8 cellular contexts compared by ENCODE assay signal in the genomic region with DNA sequence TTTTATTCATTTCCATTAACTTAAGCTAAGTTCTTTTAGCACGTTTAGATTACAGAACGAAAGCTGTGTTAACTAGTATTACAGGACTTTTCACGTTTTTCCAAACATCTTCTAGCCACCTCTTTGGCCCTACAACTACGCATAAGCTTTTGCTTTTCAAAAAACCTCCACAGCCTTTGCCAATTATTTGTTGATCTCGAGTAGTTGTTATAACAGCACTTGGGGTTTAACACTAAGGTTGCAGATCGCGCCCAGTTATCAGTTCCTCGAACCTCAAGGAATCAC. TPM values are rescaled to one million over a fixed set of nuclear protein-coding genes. Genes with fewer than 3 reads are reported as not detected.
DNase-seq lines count a peak whose midpoint lies in the region; ATAC-seq, FAIRE-seq and TF ChIP-seq lines count a peak whose summit lies in the region.

No MANE protein-coding gene starts in this region.

- H3K36me3 ChIP-seq in small intestine (ENCODE audit: control insufficient read depth in 2 of 2, insufficient read depth in 2 of 2, low read length in 2 of 2), result no peaks in the 10 kb centered on the region

- FAIRE-seq in small intestine (lab: Jason Lieb, UNC), result no peak

- TF ChIP-seq CTCF in GM12864 (IDR thresholded peaks at IDR 0.05; ENCODE audit: low read depth, low read length, missing control alignments), result no peak

- H3K36me3 Mint-ChIP-seq in natural killer cell treated with Interleukin-12 subunit alpha and Interleukin-12 subunit beta and Interleukin-15 and Interleukin-18, amount 100 ng/mL, for 72 hours, result peaks cover 6% of the 10 kb centered on the region

- 3 to 9% (median 5%) methylated on average over 8 of the region's 8 CpGs for WGBS in adipose tissue, 3 donors
- WGBS in small intestine, 3 donors, result 2 to 6% (median 3%) methylated on average over 8 of the region's 8 CpGs

- peaks cover 9 to 19% of the 10 kb centered on the region in 2 donors for H3K4me1 Mint-ChIP-seq in natural killer cell treated with Interleukin-12 subunit alpha and Interleukin-12 subunit beta and Interleukin-15 and Interleukin-18, amount 100 ng/mL, for 72 hours (ENCODE audit: low read depth in 2 of 2)

- DNase-seq in GM12864 (ENCODE audit: low read depth), result no peak
- no peak for DNase-seq in small intestine
- DNase-seq in natural killer cell treated with Interleukin-12 subunit alpha and Interleukin-12 subunit beta and Interleukin-15 and Interleukin-18, amount 100 ng/mL, for 72 hours (ENCODE audit: low spot score), result no peak
- DNase-seq in C1 segment of cervical spinal cord (lab: John Stamatoyannopoulos, UW), result no peak
- DNase-seq in NCI-H2107 treated with DMSO at 0.1 percent for 48 hours (lab: John Stamatoyannopoulos, UW; ENCODE audit: unreplicated experiment), result no peak

- no peak overlapping the region for H3K4me3 Mint-ChIP-seq in natural killer cell treated with Interleukin-12 subunit alpha and Interleukin-12 subunit beta and Interleukin-15 and Interleukin-18, amount 100 ng/mL, for 72 hours

- no peak overlapping the region for H3K27ac Mint-ChIP-seq in natural killer cell treated with Interleukin-12 subunit alpha and Interleukin-12 subunit beta and Interleukin-15 and Interleukin-18, amount 100 ng/mL, for 72 hours

- no peaks in the 10 kb centered on the region for H3K27me3 Mint-ChIP-seq in natural killer cell treated with Interleukin-12 subunit alpha and Interleukin-12 subunit beta and Interleukin-15 and Interleukin-18, amount 100 ng/mL, for 72 hours

- no peaks in the 10 kb centered on the region for H3K9me3 ChIP-seq in small intestine (ENCODE audit: control insufficient read depth, low read depth)

- H3K9me3 Mint-ChIP-seq in natural killer cell treated with Interleukin-12 subunit alpha and Interleukin-12 subunit beta and Interleukin-15 and Interleukin-18, amount 100 ng/mL, for 72 hours, result no peaks in the 10 kb centered on the region

- H3K4me1 ChIP-seq in small intestine (ENCODE audit: control insufficient read depth in 2 of 2, insufficient read depth in 1 of 2, low read depth in 1 of 2, low read length in 1 of 2), result peaks cover 0 to 4% of the 10 kb centered on the region in 2 donors

- peak overlapping the region; percentile 84 for H3K4me3 ChIP-seq in GM12864 (ENCODE audit: low read depth, low read length)
- peak overlapping the region; percentile 99 for H3K4me3 ChIP-seq in iPS-11a (ENCODE audit: low read depth, low read length)
- H3K4me3 ChIP-seq in small intestine (ENCODE audit: low read depth in 1 of 2, low read length in 2 of 2), result peak overlapping the region; percentile 7 to 53

- H3K27me3 ChIP-seq in small intestine (ENCODE audit: control insufficient read depth in 2 of 2, insufficient read depth in 2 of 2, low read length in 2 of 2), result no peaks in the 10 kb centered on the region

- ATAC-seq in natural killer cell treated with Interleukin-12 subunit alpha and Interleukin-12 subunit beta and Interleukin-15 and Interleukin-18, amount 100 ng/mL, for 72 hours, result no peak
- ATAC-seq in GM18511 (IDR thresholded peaks at IDR 0.05; ENCODE audit: unreplicated experiment), result no peak

- H3K27ac ChIP-seq in adipose tissue (ENCODE audit: low read depth, low read length) (peak overlapping the region; percentile 76), small intestine (ENCODE audit: low read depth in 1 of 2, low read length in 1 of 2) (peak overlapping the region; percentile 95 to 96)

RNA-seq across cellular contexts. Expression of a gene that starts 0.5 kb away (rescaled TPM):
- polyA plus RNA-seq in adipose tissue (10 to 100 TPM; 15.6 to 29.7 (median 23.8) TPM), small intestine (10 to 100 TPM; 25.1 to 42.4 (median 38.9) TPM)
- total RNA-seq in natural killer cell treated with Interleukin-12 subunit alpha and Interleukin-12 subunit beta and Interleukin-15 and Interleukin-18, amount 100 ng/mL, for 72 hours, result 100 to 1,000 TPM in 1 of 2 donors, 10 to 100 TPM in 1; 99.7 to 144 TPM

RNA-seq across cellular contexts. Expression of a gene that starts 31.0 kb away (rescaled TPM):
- polyA plus RNA-seq in adipose tissue, result 1 to 10 TPM; 4.9 to 7.5 (median 6.7) TPM
- polyA plus RNA-seq in small intestine, result 10 to 100 TPM in 2 of 3 donors, 1 to 10 TPM in 1; 6.4 to 10.5 (median 10.1) TPM
- 10 to 100 TPM; 17.9 to 25.2 TPM for total RNA-seq in natural killer cell treated with Interleukin-12 subunit alpha and Interleukin-12 subunit beta and Interleukin-15 and Interleukin-18, amount 100 ng/mL, for 72 hours

Comparison
In these comparisons a context has a peak if more than half of its experiments do, and no peak if none do; other contexts are left out.
1. H3K4me3 ChIP-seq: peak in every context shown above with its lines; median percentile 99 in iPS-11a; 84 in GM12864; 30 in small intestine.